Comparison of ENCODE assay signal across 10 cellular contexts in genomic region chr5:34586117-34586885, GRCh38.
DNase-seq lines count a peak whose midpoint lies in the region; ATAC-seq and TF ChIP-seq lines count a peak whose summit lies in the region.
"Had no signal": no experiment of that assay in that cellular context is flagged by ENCODE, and none has a peak within 500 bp of the region (broad histone marks: within the 10 kb centered on the region; RNA-seq: fewer than 3 reads in every experiment).

No MANE protein-coding gene starts in this region.

- H3K36me3 ChIP-seq in CD4-positive, alpha-beta memory T cell (ENCODE audit: insufficient read depth, low read length): no peaks in the 10 kb centered on the region
- H3K36me3 ChIP-seq: colonic mucosa had no signal

- no peak for TF ChIP-seq CTCF in Calu3 (IDR thresholded peaks at IDR 0.05; ENCODE audit: unreplicated experiment)
- no peak for TF ChIP-seq CTCF in endothelial cell (IDR thresholded peaks at IDR 0.05; ENCODE audit: unreplicated experiment)
- TF ChIP-seq CTCF in omental fat pad (IDR thresholded peaks at IDR 0.05): no peak

- CTCF ChIA-PET in Calu3 (lab: Charles Lee): interaction anchor here (1.0 to 1.8 kb wide), 8 partner anchors 12 to 70 kb away, joined by 3 to 5 read pairs (median 4); partner anchors contain the start of gene RAI14
- CTCF ChIA-PET in CD4-positive, alpha-beta memory T cell (lab: Charles Lee; ENCODE audit: partially characterized antibody): no interaction called here

- H3K9me3 ChIP-seq in CD4-positive, alpha-beta memory T cell (ENCODE audit: control insufficient read depth in 1 of 2, low read length in 2 of 2): no peaks in the 10 kb centered on the region
- H3K9me3 ChIP-seq: colonic mucosa had no signal

- POLR2A ChIA-PET in CD4-positive, alpha-beta memory T cell (lab: Charles Lee; ENCODE audit: partially characterized antibody): no interaction called here

- no peaks in the 10 kb centered on the region for H3K27me3 ChIP-seq in CD4-positive, alpha-beta memory T cell (ENCODE audit: insufficient read depth, low read length)
- H3K27me3 ChIP-seq: colonic mucosa had no signal

- intact Hi-C loops in Calu3 (cut with micrococcal nuclease; ENCODE audit: unreplicated experiment): loop anchor here (2.0 to 5.0 kb wide), 3 partner anchors 22 to 71 kb away; partner anchors contain the start of gene RAI14
- intact Hi-C loops in CD4-positive, alpha-beta memory T cell (cut with micrococcal nuclease): no loop called here

- ATAC-seq in omental fat pad (ENCODE audit: low FRiP score) (peak; percentile 54), GM18517 (IDR thresholded peaks at IDR 0.05; ENCODE audit: unreplicated experiment) (no peak)

- no peaks in the 10 kb centered on the region for H3K9me3 Mint-ChIP-seq in Calu3 (ENCODE audit: low read depth, unreplicated experiment)
- H3K9me3 Mint-ChIP-seq in endothelial cell (ENCODE audit: unreplicated experiment): no peaks in the 10 kb centered on the region
- H3K9me3 Mint-ChIP-seq in CD4-positive, alpha-beta memory T cell: no peaks in the 10 kb centered on the region
- H3K9me3 Mint-ChIP-seq: activated CD4-positive, alpha-beta memory T cell treated with anti-CD3 and anti-CD28 coated beads for 36 hours had no signal

- H3K27ac ChIP-seq in CD4-positive, alpha-beta memory T cell (ENCODE audit: low read depth, low read length): no peak overlapping the region
- H3K27ac ChIP-seq: colonic mucosa had no signal

- peak; percentile 46 for DNase-seq in Calu3
- peak; percentile 68 for DNase-seq in NOMO-1 treated with DMSO at 0.1 percent for 48 hours (lab: John Stamatoyannopoulos, UW; ENCODE audit: unreplicated experiment)
- DNase-seq in endothelial cell (ENCODE audit: low spot score): no peak
- no peak for DNase-seq in omental fat pad (ENCODE audit: low spot score)
- no peak for DNase-seq in NCI-H748 treated with DMSO at 0.1 percent for 48 hours (lab: John Stamatoyannopoulos, UW)
- no peak for DNase-seq in NCI-H2171 treated with DMSO at 0.1 percent for 48 hours (lab: John Stamatoyannopoulos, UW)
- no peak for DNase-seq in CD4-positive, alpha-beta memory T cell
- DNase-seq: activated CD4-positive, alpha-beta memory T cell treated with anti-CD3 and anti-CD28 coated beads for 36 hours; colonic mucosa had no signal

- H3K4me3 ChIP-seq in CD4-positive, alpha-beta memory T cell (ENCODE audit: low read length in 2 of 2): no peak overlapping the region
- H3K4me3 ChIP-seq: colonic mucosa had no signal

- H3K27ac Mint-ChIP-seq in Calu3 (ENCODE audit: unreplicated experiment) (peak overlapping the region; percentile 90), endothelial cell (ENCODE audit: unreplicated experiment) (peak overlapping the region; percentile 74)
- H3K27ac Mint-ChIP-seq in CD4-positive, alpha-beta memory T cell: no peak overlapping the region
- H3K27ac Mint-ChIP-seq: activated CD4-positive, alpha-beta memory T cell treated with anti-CD3 and anti-CD28 coated beads for 36 hours had no signal

- H3K4me1 Mint-ChIP-seq in Calu3 (ENCODE audit: low read depth, unreplicated experiment): peaks cover 40% of the 10 kb centered on the region
- peaks cover 45% of the 10 kb centered on the region for H3K4me1 Mint-ChIP-seq in endothelial cell (ENCODE audit: unreplicated experiment)
- H3K4me1 Mint-ChIP-seq in CD4-positive, alpha-beta memory T cell: peaks cover 0 to 4% (median under 1%) of the 10 kb centered on the region in 4 donors

- H3K4me3 Mint-ChIP-seq in Calu3 (ENCODE audit: low read depth, unreplicated experiment): peak overlapping the region; percentile 5
- no peak overlapping the region for H3K4me3 Mint-ChIP-seq in endothelial cell (ENCODE audit: unreplicated experiment)
- no peak overlapping the region for H3K4me3 Mint-ChIP-seq in CD4-positive, alpha-beta memory T cell
- H3K4me3 Mint-ChIP-seq: activated CD4-positive, alpha-beta memory T cell treated with anti-CD3 and anti-CD28 coated beads for 36 hours had no signal

- H3K36me3 Mint-ChIP-seq in Calu3 (ENCODE audit: insufficient read depth, unreplicated experiment): peaks cover 14% of the 10 kb centered on the region
- peaks cover 4% of the 10 kb centered on the region for H3K36me3 Mint-ChIP-seq in endothelial cell (ENCODE audit: low read depth, unreplicated experiment)
- no peaks in the 10 kb centered on the region for H3K36me3 Mint-ChIP-seq in CD4-positive, alpha-beta memory T cell
- H3K36me3 Mint-ChIP-seq: activated CD4-positive, alpha-beta memory T cell treated with anti-CD3 and anti-CD28 coated beads for 36 hours had no signal

- H3K27me3 Mint-ChIP-seq in Calu3 (ENCODE audit: unreplicated experiment): no peaks in the 10 kb centered on the region
- peaks cover 7% of the 10 kb centered on the region for H3K27me3 Mint-ChIP-seq in endothelial cell (ENCODE audit: unreplicated experiment)
- H3K27me3 Mint-ChIP-seq in CD4-positive, alpha-beta memory T cell: peaks cover 19 to 29% of the 10 kb centered on the region in 2 donors

- no peaks in the 10 kb centered on the region for H3K4me1 ChIP-seq in CD4-positive, alpha-beta memory T cell (ENCODE audit: insufficient read depth, low read length)
- H3K4me1 ChIP-seq: colonic mucosa had no signal

- TSS peak; percentile 84 for BruUV-seq in Calu3 (replicated peaks; lab: Mats Ljungman, UMichigan)

Comparison
In these comparisons a context has a peak if more than half of its experiments do, and no peak if none do; other contexts are left out.
1. DNase-seq: peak in Calu3 (single experiment) and NOMO-1 treated with DMSO at 0.1 percent for 48 hours (single experiment); none in endothelial cell (single experiment), omental fat pad (single experiment), NCI-H748 treated with DMSO at 0.1 percent for 48 hours (single experiment), NCI-H2171 treated with DMSO at 0.1 percent for 48 hours (single experiment) and CD4-positive, alpha-beta memory T cell (0 of 5).
2. H3K27ac Mint-ChIP-seq: peak in Calu3 (single experiment) and endothelial cell (single experiment); none in CD4-positive, alpha-beta memory T cell (0 of 7).